ENCODE assay signal across 9 cellular contexts in the genomic region with DNA sequence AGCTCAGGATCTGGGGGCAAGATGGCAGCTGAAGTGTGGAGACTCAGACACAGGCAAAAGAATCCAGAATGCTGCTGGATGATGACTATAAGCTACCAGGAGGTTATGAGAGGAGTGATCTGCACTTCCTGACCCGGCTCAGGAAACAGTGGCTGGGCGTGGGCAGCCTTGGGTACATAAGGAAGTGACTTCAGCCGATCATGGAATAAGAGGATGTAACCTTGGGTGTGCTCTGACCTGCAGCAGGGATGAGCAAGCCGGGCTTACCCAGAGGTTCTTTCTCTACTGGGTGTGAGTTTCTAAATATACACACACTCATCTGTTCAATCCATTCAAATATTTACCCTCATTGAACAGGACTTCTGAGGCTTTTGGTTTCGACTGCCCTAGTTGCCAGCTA.
A peak's percentile ranks its signal among the peaks of the same experiment; 100 is the strongest.
DNase-seq lines count a peak whose midpoint lies in the region; ATAC-seq, FAIRE-seq and TF ChIP-seq lines count a peak whose summit lies in the region.
"Had no signal": no experiment of that assay in that cellular context is flagged by ENCODE, and none has a peak within 500 bp of the region (broad histone marks: within the 10 kb centered on the region; RNA-seq: fewer than 3 reads in every experiment).

No MANE protein-coding gene starts in this region.

- TF ChIP-seq CTCF in pancreas (IDR thresholded peaks at IDR 0.05) = no peak

- H3K4me1 ChIP-seq in pancreas = peaks cover 0 to 13% (median 4%) of the 10 kb centered on the region in 3 donors

- intact Hi-C loops in pancreas (cut with DNase I) = no loop called here

- peak; percentile 64 for ATAC-seq in HG02759 (IDR thresholded peaks at IDR 0.05; ENCODE audit: unreplicated experiment)
- ATAC-seq in pancreas = peak; percentile 34 to 85 (median 78)
- ATAC-seq in HG03520 (IDR thresholded peaks at IDR 0.05; ENCODE audit: unreplicated experiment) = no peak
- ATAC-seq in HG03280 (IDR thresholded peaks at IDR 0.05; ENCODE audit: unreplicated experiment) = no peak

- H3K27me3 ChIP-seq in pancreas = no peaks in the 10 kb centered on the region

- H3K27ac ChIP-seq in epithelial cell of prostate (peak overlapping the region; percentile 99), pancreas (peak overlapping the region in 2 of 4 donors; percentile 7 to 33)

- peak; percentile 31 for DNase-seq in Caki2 (ENCODE audit: low read depth)
- DNase-seq in SW480 (ENCODE audit: low spot score) = peak; percentile 28
- DNase-seq in epithelial cell of prostate (ENCODE audit: low read depth, low spot score) = peak; percentile 98
- no peak for DNase-seq in pancreas
- DNase-seq in NCI-H146 treated with DMSO at 0.1 percent for 48 hours (lab: John Stamatoyannopoulos, UW; ENCODE audit: unreplicated experiment) = no peak

- 59% methylated on average over 5 of the region's 5 CpGs for WGBS in pancreas, 2 donors

- H3K9me3 ChIP-seq in pancreas = no peaks in the 10 kb centered on the region

- in situ Hi-C loops in Caki2 (cut with HindIII; ENCODE audit: low pct_unique_long_range_greater_than_20kb, low sequenced_read_pairs) = no loop called here

- no peak overlapping the region for H3K4me3 ChIP-seq in pancreas

- no peaks in the 10 kb centered on the region for H3K36me3 ChIP-seq in pancreas

- FAIRE-seq in pancreas (lab: Jason Lieb, UNC) = no peak
- FAIRE-seq: H1 had no signal

Comparison
In these comparisons a context has a peak if more than half of its experiments do, and no peak if none do; other contexts are left out.
1. DNase-seq: peak in Caki2 (single experiment), SW480 (single experiment) and epithelial cell of prostate (single experiment); none in pancreas (0 of 6) and NCI-H146 treated with DMSO at 0.1 percent for 48 hours (single experiment).
2. ATAC-seq: peak in HG02759 (single experiment) and pancreas (4 of 4); none in HG03520 (single experiment) and HG03280 (single experiment).